In genomic region chr7:50315193-50315592, GRCh38 we compare ENCODE assay signal across 15 cellular contexts. TPM values are rescaled to one million over a fixed set of nuclear protein-coding genes. Genes with fewer than 3 reads are reported as not detected.
A peak's percentile ranks its signal among the peaks of the same experiment; 100 is the strongest.
DNase-seq lines count a peak whose midpoint lies in the region; ATAC-seq and TF ChIP-seq lines count a peak whose summit lies in the region.
"Had no signal": no experiment of that assay in that cellular context is flagged by ENCODE, and none has a peak within 500 bp of the region (broad histone marks: within the 10 kb centered on the region; RNA-seq: fewer than 3 reads in every experiment).

No MANE protein-coding gene starts in this region.

- intact Hi-C loops in CD14-positive monocyte (cut with micrococcal nuclease): loop anchor here in 1 of 2 donors (5.0 kb wide), 2 partner anchors 42 to 108 kb away; no protein-coding TSS in a partner anchor

- no peak for DNase-seq in CD14-positive monocyte (ENCODE audit: low spot score)
- peak in 1 of 10 donors; percentile 23 for DNase-seq in naive thymus-derived CD8-positive, alpha-beta T cell
- DNase-seq in C1 segment of cervical spinal cord (lab: John Stamatoyannopoulos, UW): no peak
- no peak for DNase-seq in brain microvascular endothelial cell
- DNase-seq: mammary epithelial cell, NCI-H526, SJCRH30, tibial artery had no signal

- peak in 1 of 2 donors; percentile 7 for ATAC-seq in naive thymus-derived CD8-positive, alpha-beta T cell
- no peak for ATAC-seq in GM21528 (IDR thresholded peaks at IDR 0.05; ENCODE audit: low FRiP score, unreplicated experiment)
- no peak for ATAC-seq in HG02798 (IDR thresholded peaks at IDR 0.05; ENCODE audit: poor library complexity, unreplicated experiment)
- ATAC-seq: activated CD4-positive, CD25-positive, alpha-beta regulatory T cell treated with anti-CD3 and anti-CD28 coated beads, Interleukin-2, amount 50 U/mL, for 24 hours had no signal

- TF ChIP-seq CTCF in CD14-positive monocyte (IDR thresholded peaks at IDR 0.05): no peak
- TF ChIP-seq CTCF in brain microvascular endothelial cell (IDR thresholded peaks at IDR 0.05; ENCODE audit: low read depth, low read length, missing control alignments): no peak

- H3K4me3 Mint-ChIP-seq in CD14-positive monocyte (no peak overlapping the region), IgD-negative memory B cell (peak overlapping the region; percentile 73 to 99 (median 94))
- H3K4me3 Mint-ChIP-seq in activated naive CD8-positive, alpha-beta T cell: peak overlapping the region; percentile 99
- peak overlapping the region; percentile 88 to 100 (median 100) for H3K4me3 Mint-ChIP-seq in naive thymus-derived CD8-positive, alpha-beta T cell

- POLR2A ChIA-PET in naive thymus-derived CD8-positive, alpha-beta T cell (lab: Charles Lee): interaction anchor here (1.5 to 32.9 kb wide), 8 partner anchors 9 to 106 kb away, joined by 3 to 1553 read pairs (median 270); partner anchors contain the start of gene IKZF1

- H3K27me3 ChIP-seq in brain microvascular endothelial cell (replicated peaks): peaks cover 4% of the 10 kb centered on the region

- peaks cover 0 to 1% (median 0%) of the 10 kb centered on the region in 3 donors for H3K27me3 Mint-ChIP-seq in CD14-positive monocyte (ENCODE audit: low read depth in 3 of 3)
- H3K27me3 Mint-ChIP-seq in IgD-negative memory B cell: no peaks in the 10 kb centered on the region
- H3K27me3 Mint-ChIP-seq in activated naive CD8-positive, alpha-beta T cell: no peaks in the 10 kb centered on the region
- H3K27me3 Mint-ChIP-seq in naive thymus-derived CD8-positive, alpha-beta T cell: no peaks in the 10 kb centered on the region

- H3K36me3 Mint-ChIP-seq in CD14-positive monocyte (peaks cover 23 to 44% of the 10 kb centered on the region in 2 donors), IgD-negative memory B cell (peaks cover 11% of the 10 kb centered on the region)
- H3K36me3 Mint-ChIP-seq in activated naive CD8-positive, alpha-beta T cell: peaks cover 35% of the 10 kb centered on the region
- peaks cover 0 to 35% (median 26%) of the 10 kb centered on the region in 3 donors for H3K36me3 Mint-ChIP-seq in naive thymus-derived CD8-positive, alpha-beta T cell

- no peak overlapping the region for H3K27ac ChIP-seq in brain microvascular endothelial cell
- H3K27ac ChIP-seq: C4-2B, SJCRH30, tibial artery had no signal

- H3K27ac Mint-ChIP-seq in CD14-positive monocyte (peak overlapping the region; percentile 37 to 85 (median 76)), IgD-negative memory B cell (peak overlapping the region; percentile 80 to 100 (median 86))
- peak overlapping the region; percentile 100 for H3K27ac Mint-ChIP-seq in activated naive CD8-positive, alpha-beta T cell
- H3K27ac Mint-ChIP-seq in naive thymus-derived CD8-positive, alpha-beta T cell: peak overlapping the region in 9 of 10 donors; percentile 91 to 100 (median 99)

- no peaks in the 10 kb centered on the region for H3K36me3 ChIP-seq in brain microvascular endothelial cell (replicated peaks)
- H3K36me3 ChIP-seq: SJCRH30, tibial artery had no signal

- H3K9me3 Mint-ChIP-seq in CD14-positive monocyte (no peaks in the 10 kb centered on the region), IgD-negative memory B cell (no peaks in the 10 kb centered on the region)
- no peaks in the 10 kb centered on the region for H3K9me3 Mint-ChIP-seq in activated naive CD8-positive, alpha-beta T cell (ENCODE audit: low read depth)
- H3K9me3 Mint-ChIP-seq in naive thymus-derived CD8-positive, alpha-beta T cell: peaks cover 0 to 1% (median 0%) of the 10 kb centered on the region in 9 donors

- in situ Hi-C loops in brain microvascular endothelial cell (cut with HindIII; ENCODE audit: low pct_ligation_motif_present, low sequenced_read_pairs): no loop called here

- H3K4me3 ChIP-seq in brain microvascular endothelial cell (ENCODE audit: low read depth, low read length): no peak overlapping the region
- H3K4me3 ChIP-seq: SJCRH30, tibial artery had no signal

- H3K4me1 Mint-ChIP-seq in CD14-positive monocyte (peaks cover 93% of the 10 kb centered on the region), IgD-negative memory B cell (peaks cover 62 to 74% (median 65%) of the 10 kb centered on the region in 3 donors)
- peaks cover 97% of the 10 kb centered on the region for H3K4me1 Mint-ChIP-seq in activated naive CD8-positive, alpha-beta T cell (ENCODE audit: low read depth)
- H3K4me1 Mint-ChIP-seq in naive thymus-derived CD8-positive, alpha-beta T cell: peaks cover 41 to 99% (median 90%) of the 10 kb centered on the region in 4 donors

RNA-seq across cellular contexts. Expression of gene IKZF1, which starts 10.7 kb away (rescaled TPM):
- polyA plus RNA-seq in CD14-positive monocyte (10 to 100 TPM; 38.4 to 80.2 TPM), IgD-negative memory B cell (213 TPM)
- total RNA-seq in naive thymus-derived CD8-positive, alpha-beta T cell: 100 to 1,000 TPM; 416 to 435 TPM
- 100 to 1,000 TPM; 145 to 257 (median 209) TPM for polyA plus RNA-seq in naive thymus-derived CD8-positive, alpha-beta T cell
- total RNA-seq: mammary epithelial cell, MCF 10A, SJCRH30 had no signal

Comparison
In these comparisons a context has a peak if more than half of its experiments do, and no peak if none do; other contexts are left out.
1. H3K4me3 Mint-ChIP-seq: peak in IgD-negative memory B cell (4 of 4), activated naive CD8-positive, alpha-beta T cell (single experiment) and naive thymus-derived CD8-positive, alpha-beta T cell (10 of 10); none in CD14-positive monocyte (0 of 2).
2. Peak in every context shown above with its lines, with median percentiles within 50 percentile points of each other: H3K27ac Mint-ChIP-seq.